8 cellular contexts compared by ENCODE assay signal in the genomic region with DNA sequence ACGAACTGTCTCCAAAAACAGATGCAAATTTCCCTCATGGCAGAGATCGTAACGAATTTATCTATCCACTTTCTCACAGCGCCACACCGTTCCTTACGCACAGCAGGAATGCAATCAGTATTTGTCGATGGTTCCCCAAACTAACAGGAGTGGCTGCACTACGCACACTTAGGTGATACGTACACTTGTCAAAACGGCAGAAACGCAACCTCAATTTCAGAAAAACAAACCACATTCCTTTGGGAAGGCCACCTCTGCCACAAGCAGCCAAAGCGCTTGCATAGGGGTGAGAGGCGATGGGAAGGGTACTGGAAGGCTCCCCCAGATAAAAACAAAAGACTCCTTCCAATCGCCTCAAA. TPM values are rescaled to one million over a fixed set of nuclear protein-coding genes. Genes with fewer than 3 reads are reported as not detected.
DNase-seq lines count a peak whose midpoint lies in the region; ATAC-seq and TF ChIP-seq lines count a peak whose summit lies in the region.

No MANE protein-coding gene starts in this region.

- DNase-seq in CD1c-positive myeloid dendritic cell (ENCODE audit: extremely low spot score) (peak; percentile 44), SK-MEL-5 (ENCODE audit: low read depth, low spot score) (peak; percentile 18), mesothelial cell of epicardium (ENCODE audit: low spot score in 2 of 2, unreplicated experiment in 2 of 2) (no peak), upper lobe of right lung (no peak), HK-2 (ENCODE audit: unreplicated experiment) (no peak)

- peak overlapping the region; percentile 79 for H3K4me3 Mint-ChIP-seq in mesothelial cell of epicardium

- no peaks in the 10 kb centered on the region for H3K9me3 ChIP-seq in endocrine pancreas (ENCODE audit: control insufficient read depth, low read length)
- H3K9me3 ChIP-seq in upper lobe of right lung = no peaks in the 10 kb centered on the region

- no peaks in the 10 kb centered on the region for H3K27me3 Mint-ChIP-seq in mesothelial cell of epicardium (ENCODE audit: low read depth)

- no peak for TF ChIP-seq CTCF in mesothelial cell of epicardium (IDR thresholded peaks at IDR 0.05; ENCODE audit: unreplicated experiment)
- TF ChIP-seq CTCF in upper lobe of right lung (IDR thresholded peaks at IDR 0.05) = no peak

- H3K9ac ChIP-seq in endocrine pancreas (ENCODE audit: control insufficient read depth, insufficient read depth, low read length) = peak overlapping the region; percentile 89

- H3K36me3 Mint-ChIP-seq in mesothelial cell of epicardium = no peaks in the 10 kb centered on the region

- H3K4me3 ChIP-seq in endocrine pancreas (ENCODE audit: control insufficient read depth, insufficient read depth, low read length) (peak overlapping the region; percentile 86), upper lobe of right lung (peak overlapping the region; percentile 70)

- no peaks in the 10 kb centered on the region for H3K9me3 Mint-ChIP-seq in mesothelial cell of epicardium

- no peaks in the 10 kb centered on the region for H3K4me1 ChIP-seq in endocrine pancreas (ENCODE audit: control insufficient read depth, insufficient read depth, low read length)
- H3K4me1 ChIP-seq in upper lobe of right lung = peaks cover 12% of the 10 kb centered on the region

- in situ Hi-C loops in SK-MEL-5 (cut with HindIII; ENCODE audit: low pct_unique_long_range_greater_than_20kb, low sequenced_read_pairs) = no loop called here

- ATAC-seq in GM19372 (IDR thresholded peaks at IDR 0.05; ENCODE audit: low read depth, unreplicated experiment) (peak; percentile 10), HG03432 (IDR thresholded peaks at IDR 0.05; ENCODE audit: unreplicated experiment) (peak; percentile 27), upper lobe of right lung (peak; percentile 40)

- H3K27me3 ChIP-seq in endocrine pancreas (ENCODE audit: control insufficient read depth, insufficient read depth, low read length) = no peaks in the 10 kb centered on the region
- H3K27me3 ChIP-seq in upper lobe of right lung = no peaks in the 10 kb centered on the region

- peak overlapping the region; percentile 90 for H3K27ac ChIP-seq in upper lobe of right lung

- intact Hi-C loops in upper lobe of right lung (cut with DNase I) = no loop called here

- no peaks in the 10 kb centered on the region for H3K36me3 ChIP-seq in endocrine pancreas (ENCODE audit: control insufficient read depth, insufficient read depth, low read length)
- H3K36me3 ChIP-seq in upper lobe of right lung = no peaks in the 10 kb centered on the region

- peaks cover 24% of the 10 kb centered on the region for H3K4me1 Mint-ChIP-seq in mesothelial cell of epicardium

- H3K27ac Mint-ChIP-seq in mesothelial cell of epicardium = peak overlapping the region; percentile 93

RNA-seq across cellular contexts. Expression of a gene that starts 0.6 kb away (rescaled TPM):
- total RNA-seq in SK-MEL-5 (2014; rRNA removed; shearing (Covaris generic)) = 25.3 and 30.8 TPM in 2 replicates
- polyA plus RNA-seq in SK-MEL-5 (2015; cell fraction: cytosol; rRNA removed) = 13.5 and 15.0 TPM in 2 replicates
- 38.5 and 66.3 TPM in 2 replicates for polyA plus RNA-seq in SK-MEL-5 (2015; cell fraction: nucleus; rRNA removed)
- total RNA-seq in mesothelial cell of epicardium = 43.4 to 52.0 TPM (median 47.1 TPM) in 3 replicates
- 35.1 TPM for total RNA-seq in upper lobe of right lung

RNA-seq across cellular contexts. Expression of a gene that starts 10.7 kb away (rescaled TPM):
- total RNA-seq in SK-MEL-5 (2014; rRNA removed; shearing (Covaris generic)) = 7.2 and 9.4 TPM in 2 replicates
- polyA plus RNA-seq in SK-MEL-5 (2015; cell fraction: cytosol; rRNA removed) = 4.1 and 7.1 TPM in 2 replicates
- 21.7 and 23.5 TPM in 2 replicates for polyA plus RNA-seq in SK-MEL-5 (2015; cell fraction: nucleus; rRNA removed)
- total RNA-seq in mesothelial cell of epicardium = 22.8 to 23.4 TPM (median 23.1 TPM) in 3 replicates
- total RNA-seq in upper lobe of right lung = 16.5 TPM

Comparison
In these comparisons a context has a peak if more than half of its experiments do, and no peak if none do; other contexts are left out.
1. DNase-seq: peak in CD1c-positive myeloid dendritic cell (single experiment) and SK-MEL-5 (single experiment); none in mesothelial cell of epicardium (0 of 2), upper lobe of right lung (single experiment) and HK-2 (single experiment).
2. Peak in every context shown above with its lines, with median percentiles within 50 percentile points of each other: ATAC-seq.